1 cellular context compared by ENCODE assay signal in the genomic region with DNA sequence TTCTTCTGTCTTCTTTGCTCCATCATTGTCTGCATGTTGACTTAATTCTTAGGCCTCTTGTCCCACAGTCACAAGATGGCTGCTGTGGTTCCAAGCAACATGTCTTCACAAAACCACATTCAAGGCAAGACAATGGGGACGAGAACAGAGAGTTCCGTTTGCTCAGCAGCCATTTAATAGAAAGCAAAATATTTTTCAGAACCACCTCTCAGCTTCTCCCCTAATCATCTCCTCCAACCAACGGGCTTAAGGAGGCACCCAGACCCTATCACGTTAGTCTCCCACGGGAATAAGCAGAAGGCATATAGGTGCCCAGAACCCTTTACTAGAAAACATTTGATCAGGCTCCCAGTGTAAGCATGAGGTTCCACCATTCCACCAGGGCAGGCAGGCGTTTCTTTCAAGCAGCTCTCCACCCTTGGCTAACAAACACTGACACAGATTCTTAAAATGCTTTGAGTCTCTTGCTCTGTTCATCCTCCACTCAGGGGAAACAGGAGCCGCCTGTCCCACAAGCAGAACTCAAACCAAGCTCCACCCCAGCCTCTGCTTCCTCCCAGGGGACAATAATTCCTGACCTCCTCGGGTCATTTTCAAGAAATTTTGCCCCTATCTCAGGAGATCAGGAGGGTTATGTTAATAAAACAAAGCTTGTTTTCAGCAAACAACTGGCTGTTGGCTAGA.
TF ChIP-seq lines count a peak whose summit lies in the region.

No MANE protein-coding gene starts in this region.

TF ChIP-seq in K562, 482 proteins besides CTCF, POLR2A, EP300 and RAD21 (continued from another document):
- TF ChIP-seq, protein P1, sequence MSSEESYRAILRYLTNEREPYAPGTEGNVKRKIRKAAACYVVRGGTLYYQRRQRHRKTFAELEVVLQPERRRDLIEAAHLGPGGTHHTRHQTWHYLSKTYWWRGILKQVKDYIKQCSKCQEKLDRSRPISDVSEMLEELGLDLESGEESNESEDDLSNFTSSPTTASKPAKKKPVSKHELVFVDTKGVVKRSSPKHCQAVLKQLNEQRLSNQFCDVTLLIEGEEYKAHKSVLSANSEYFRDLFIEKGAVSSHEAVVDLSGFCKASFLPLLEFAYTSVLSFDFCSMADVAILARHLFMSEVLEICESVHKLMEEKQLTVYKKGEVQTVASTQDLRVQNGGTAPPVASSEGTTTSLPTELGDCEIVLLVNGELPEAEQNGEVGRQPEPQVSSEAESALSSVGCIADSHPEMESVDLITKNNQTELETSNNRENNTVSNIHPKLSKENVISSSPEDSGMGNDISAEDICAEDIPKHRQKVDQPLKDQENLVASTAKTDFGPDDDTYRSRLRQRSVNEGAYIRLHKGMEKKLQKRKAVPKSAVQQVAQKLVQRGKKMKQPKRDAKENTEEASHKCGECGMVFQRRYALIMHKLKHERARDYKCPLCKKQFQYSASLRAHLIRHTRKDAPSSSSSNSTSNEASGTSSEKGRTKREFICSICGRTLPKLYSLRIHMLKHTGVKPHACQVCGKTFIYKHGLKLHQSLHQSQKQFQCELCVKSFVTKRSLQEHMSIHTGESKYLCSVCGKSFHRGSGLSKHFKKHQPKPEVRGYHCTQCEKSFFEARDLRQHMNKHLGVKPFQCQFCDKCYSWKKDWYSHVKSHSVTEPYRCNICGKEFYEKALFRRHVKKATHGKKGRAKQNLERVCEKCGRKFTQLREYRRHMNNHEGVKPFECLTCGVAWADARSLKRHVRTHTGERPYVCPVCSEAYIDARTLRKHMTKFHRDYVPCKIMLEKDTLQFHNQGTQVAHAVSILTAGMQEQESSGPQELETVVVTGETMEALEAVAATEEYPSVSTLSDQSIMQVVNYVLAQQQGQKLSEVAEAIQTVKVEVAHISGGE (CRISPR knock-in tag; IDR thresholded peaks at IDR 0.05), result peak in 1 of 3 experiments; percentile 84; a peak in 2 of 6 replicates
